Comparison of ENCODE assay signal across 2 cellular contexts in the genomic region with DNA sequence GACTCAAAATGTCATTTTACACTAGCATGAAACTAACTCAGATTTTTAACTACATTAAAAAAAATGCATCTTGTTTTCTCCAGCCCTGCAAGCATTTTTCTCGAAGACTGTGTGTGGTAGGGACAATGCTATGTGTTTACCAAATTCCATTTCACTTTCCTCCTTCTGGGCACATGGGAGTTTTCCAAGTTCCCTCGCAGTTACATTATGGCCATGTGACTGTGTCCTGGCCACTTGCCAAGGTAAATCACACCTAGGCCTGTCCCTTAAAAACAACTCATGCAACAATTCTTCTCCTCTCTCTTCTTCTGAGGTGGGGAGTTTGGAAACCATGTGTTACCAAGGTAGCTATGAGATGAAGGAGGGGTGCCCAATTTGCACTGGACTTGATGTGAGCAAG.
A peak's percentile ranks its signal among the peaks of the same experiment; 100 is the strongest.
TF ChIP-seq lines count a peak whose summit lies in the region.

No MANE protein-coding gene starts in this region.

TF ChIP-seq in HepG2, 621 proteins besides CTCF, POLR2A, EP300 and RAD21 (continued from another document and continues in another):
- TF ChIP-seq, protein P1, sequence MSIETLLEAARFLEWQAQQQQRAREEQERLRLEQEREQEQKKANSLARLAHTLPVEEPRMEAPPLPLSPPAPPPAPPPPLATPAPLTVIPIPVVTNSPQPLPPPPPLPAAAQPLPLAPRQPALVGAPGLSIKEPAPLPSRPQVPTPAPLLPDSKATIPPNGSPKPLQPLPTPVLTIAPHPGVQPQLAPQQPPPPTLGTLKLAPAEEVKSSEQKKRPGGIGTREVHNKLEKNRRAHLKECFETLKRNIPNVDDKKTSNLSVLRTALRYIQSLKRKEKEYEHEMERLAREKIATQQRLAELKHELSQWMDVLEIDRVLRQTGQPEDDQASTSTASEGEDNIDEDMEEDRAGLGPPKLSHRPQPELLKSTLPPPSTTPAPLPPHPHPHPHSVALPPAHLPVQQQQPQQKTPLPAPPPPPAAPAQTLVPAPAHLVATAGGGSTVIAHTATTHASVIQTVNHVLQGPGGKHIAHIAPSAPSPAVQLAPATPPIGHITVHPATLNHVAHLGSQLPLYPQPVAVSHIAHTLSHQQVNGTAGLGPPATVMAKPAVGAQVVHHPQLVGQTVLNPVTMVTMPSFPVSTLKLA (IDR thresholded peaks at IDR 0.05), result peak; percentile 27; the same call in 1 of the 2 replicates
- no peak for TF ChIP-seq ZNF83 (CRISPR knock-in tag; IDR thresholded peaks at IDR 0.05; ENCODE audit: borderline replicate concordance)
- no peak for TF ChIP-seq ZNF616 (CRISPR knock-in tag; IDR thresholded peaks at IDR 0.05; ENCODE audit: low read depth)
- no peak for TF ChIP-seq TSC22D2 (CRISPR knock-in tag; IDR thresholded peaks at IDR 0.05; ENCODE audit: borderline replicate concordance)
- no peak for TF ChIP-seq TCF7L2 (IDR thresholded peaks at IDR 0.05; ENCODE audit: low read depth, low read length)
- TF ChIP-seq ZNF17 (CRISPR knock-in tag; IDR thresholded peaks at IDR 0.05), result no peak
- no peak for TF ChIP-seq SNAI1 (CRISPR knock-in tag; IDR thresholded peaks at IDR 0.05; ENCODE audit: borderline replicate concordance)
- TF ChIP-seq, protein P2, sequence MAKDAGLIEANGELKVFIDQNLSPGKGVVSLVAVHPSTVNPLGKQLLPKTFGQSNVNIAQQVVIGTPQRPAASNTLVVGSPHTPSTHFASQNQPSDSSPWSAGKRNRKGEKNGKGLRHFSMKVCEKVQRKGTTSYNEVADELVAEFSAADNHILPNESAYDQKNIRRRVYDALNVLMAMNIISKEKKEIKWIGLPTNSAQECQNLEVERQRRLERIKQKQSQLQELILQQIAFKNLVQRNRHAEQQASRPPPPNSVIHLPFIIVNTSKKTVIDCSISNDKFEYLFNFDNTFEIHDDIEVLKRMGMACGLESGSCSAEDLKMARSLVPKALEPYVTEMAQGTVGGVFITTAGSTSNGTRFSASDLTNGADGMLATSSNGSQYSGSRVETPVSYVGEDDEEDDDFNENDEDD (CRISPR knock-in tag; IDR thresholded peaks at IDR 0.05; ENCODE audit: borderline replicate concordance), result peak; percentile 45; the same call in 1 of the 2 replicates
- no peak for TF ChIP-seq ZNF775 (CRISPR knock-in tag; IDR thresholded peaks at IDR 0.05; ENCODE audit: borderline replicate concordance)
- TF ChIP-seq KLF6 (CRISPR knock-in tag; IDR thresholded peaks at IDR 0.05), result no peak
- no peak for TF ChIP-seq SAP130 (CRISPR knock-in tag; IDR thresholded peaks at IDR 0.05; ENCODE audit: low read depth)
- TF ChIP-seq, protein P3, sequence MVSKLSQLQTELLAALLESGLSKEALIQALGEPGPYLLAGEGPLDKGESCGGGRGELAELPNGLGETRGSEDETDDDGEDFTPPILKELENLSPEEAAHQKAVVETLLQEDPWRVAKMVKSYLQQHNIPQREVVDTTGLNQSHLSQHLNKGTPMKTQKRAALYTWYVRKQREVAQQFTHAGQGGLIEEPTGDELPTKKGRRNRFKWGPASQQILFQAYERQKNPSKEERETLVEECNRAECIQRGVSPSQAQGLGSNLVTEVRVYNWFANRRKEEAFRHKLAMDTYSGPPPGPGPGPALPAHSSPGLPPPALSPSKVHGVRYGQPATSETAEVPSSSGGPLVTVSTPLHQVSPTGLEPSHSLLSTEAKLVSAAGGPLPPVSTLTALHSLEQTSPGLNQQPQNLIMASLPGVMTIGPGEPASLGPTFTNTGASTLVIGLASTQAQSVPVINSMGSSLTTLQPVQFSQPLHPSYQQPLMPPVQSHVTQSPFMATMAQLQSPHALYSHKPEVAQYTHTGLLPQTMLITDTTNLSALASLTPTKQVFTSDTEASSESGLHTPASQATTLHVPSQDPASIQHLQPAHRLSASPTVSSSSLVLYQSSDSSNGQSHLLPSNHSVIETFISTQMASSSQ (IDR thresholded peaks at IDR 0.05; ENCODE audit: low read depth), result no peak
- TF ChIP-seq, protein P3 (CRISPR knock-in tag; IDR thresholded peaks at IDR 0.05; ENCODE audit: borderline replicate concordance), result no peak
- TF ChIP-seq, protein P4, sequence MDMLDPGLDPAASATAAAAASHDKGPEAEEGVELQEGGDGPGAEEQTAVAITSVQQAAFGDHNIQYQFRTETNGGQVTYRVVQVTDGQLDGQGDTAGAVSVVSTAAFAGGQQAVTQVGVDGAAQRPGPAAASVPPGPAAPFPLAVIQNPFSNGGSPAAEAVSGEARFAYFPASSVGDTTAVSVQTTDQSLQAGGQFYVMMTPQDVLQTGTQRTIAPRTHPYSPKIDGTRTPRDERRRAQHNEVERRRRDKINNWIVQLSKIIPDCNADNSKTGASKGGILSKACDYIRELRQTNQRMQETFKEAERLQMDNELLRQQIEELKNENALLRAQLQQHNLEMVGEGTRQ (IDR thresholded peaks at IDR 0.05; ENCODE audit: low read depth, low read length), result no peak
- TF ChIP-seq, protein P4 (CRISPR knock-in tag; IDR thresholded peaks at IDR 0.05; ENCODE audit: borderline replicate concordance), result peak; percentile 46; the same call in 1 of the 2 replicates

TF ChIP-seq in H1, 55 proteins besides CTCF, POLR2A, EP300 and RAD21 (continued from another document):
- TF ChIP-seq, protein P5, sequence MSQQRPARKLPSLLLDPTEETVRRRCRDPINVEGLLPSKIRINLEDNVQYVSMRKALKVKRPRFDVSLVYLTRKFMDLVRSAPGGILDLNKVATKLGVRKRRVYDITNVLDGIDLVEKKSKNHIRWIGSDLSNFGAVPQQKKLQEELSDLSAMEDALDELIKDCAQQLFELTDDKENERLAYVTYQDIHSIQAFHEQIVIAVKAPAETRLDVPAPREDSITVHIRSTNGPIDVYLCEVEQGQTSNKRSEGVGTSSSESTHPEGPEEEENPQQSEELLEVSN (IDR thresholded peaks at IDR 0.05), result peak; percentile 30; the same call in 1 of the 2 replicates
- TF ChIP-seq, protein P6, sequence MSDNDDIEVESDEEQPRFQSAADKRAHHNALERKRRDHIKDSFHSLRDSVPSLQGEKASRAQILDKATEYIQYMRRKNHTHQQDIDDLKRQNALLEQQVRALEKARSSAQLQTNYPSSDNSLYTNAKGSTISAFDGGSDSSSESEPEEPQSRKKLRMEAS (IDR thresholded peaks at IDR 0.05), result peak; percentile 48; the same call in 1 of the 2 replicates
- TF ChIP-seq, protein P7, sequence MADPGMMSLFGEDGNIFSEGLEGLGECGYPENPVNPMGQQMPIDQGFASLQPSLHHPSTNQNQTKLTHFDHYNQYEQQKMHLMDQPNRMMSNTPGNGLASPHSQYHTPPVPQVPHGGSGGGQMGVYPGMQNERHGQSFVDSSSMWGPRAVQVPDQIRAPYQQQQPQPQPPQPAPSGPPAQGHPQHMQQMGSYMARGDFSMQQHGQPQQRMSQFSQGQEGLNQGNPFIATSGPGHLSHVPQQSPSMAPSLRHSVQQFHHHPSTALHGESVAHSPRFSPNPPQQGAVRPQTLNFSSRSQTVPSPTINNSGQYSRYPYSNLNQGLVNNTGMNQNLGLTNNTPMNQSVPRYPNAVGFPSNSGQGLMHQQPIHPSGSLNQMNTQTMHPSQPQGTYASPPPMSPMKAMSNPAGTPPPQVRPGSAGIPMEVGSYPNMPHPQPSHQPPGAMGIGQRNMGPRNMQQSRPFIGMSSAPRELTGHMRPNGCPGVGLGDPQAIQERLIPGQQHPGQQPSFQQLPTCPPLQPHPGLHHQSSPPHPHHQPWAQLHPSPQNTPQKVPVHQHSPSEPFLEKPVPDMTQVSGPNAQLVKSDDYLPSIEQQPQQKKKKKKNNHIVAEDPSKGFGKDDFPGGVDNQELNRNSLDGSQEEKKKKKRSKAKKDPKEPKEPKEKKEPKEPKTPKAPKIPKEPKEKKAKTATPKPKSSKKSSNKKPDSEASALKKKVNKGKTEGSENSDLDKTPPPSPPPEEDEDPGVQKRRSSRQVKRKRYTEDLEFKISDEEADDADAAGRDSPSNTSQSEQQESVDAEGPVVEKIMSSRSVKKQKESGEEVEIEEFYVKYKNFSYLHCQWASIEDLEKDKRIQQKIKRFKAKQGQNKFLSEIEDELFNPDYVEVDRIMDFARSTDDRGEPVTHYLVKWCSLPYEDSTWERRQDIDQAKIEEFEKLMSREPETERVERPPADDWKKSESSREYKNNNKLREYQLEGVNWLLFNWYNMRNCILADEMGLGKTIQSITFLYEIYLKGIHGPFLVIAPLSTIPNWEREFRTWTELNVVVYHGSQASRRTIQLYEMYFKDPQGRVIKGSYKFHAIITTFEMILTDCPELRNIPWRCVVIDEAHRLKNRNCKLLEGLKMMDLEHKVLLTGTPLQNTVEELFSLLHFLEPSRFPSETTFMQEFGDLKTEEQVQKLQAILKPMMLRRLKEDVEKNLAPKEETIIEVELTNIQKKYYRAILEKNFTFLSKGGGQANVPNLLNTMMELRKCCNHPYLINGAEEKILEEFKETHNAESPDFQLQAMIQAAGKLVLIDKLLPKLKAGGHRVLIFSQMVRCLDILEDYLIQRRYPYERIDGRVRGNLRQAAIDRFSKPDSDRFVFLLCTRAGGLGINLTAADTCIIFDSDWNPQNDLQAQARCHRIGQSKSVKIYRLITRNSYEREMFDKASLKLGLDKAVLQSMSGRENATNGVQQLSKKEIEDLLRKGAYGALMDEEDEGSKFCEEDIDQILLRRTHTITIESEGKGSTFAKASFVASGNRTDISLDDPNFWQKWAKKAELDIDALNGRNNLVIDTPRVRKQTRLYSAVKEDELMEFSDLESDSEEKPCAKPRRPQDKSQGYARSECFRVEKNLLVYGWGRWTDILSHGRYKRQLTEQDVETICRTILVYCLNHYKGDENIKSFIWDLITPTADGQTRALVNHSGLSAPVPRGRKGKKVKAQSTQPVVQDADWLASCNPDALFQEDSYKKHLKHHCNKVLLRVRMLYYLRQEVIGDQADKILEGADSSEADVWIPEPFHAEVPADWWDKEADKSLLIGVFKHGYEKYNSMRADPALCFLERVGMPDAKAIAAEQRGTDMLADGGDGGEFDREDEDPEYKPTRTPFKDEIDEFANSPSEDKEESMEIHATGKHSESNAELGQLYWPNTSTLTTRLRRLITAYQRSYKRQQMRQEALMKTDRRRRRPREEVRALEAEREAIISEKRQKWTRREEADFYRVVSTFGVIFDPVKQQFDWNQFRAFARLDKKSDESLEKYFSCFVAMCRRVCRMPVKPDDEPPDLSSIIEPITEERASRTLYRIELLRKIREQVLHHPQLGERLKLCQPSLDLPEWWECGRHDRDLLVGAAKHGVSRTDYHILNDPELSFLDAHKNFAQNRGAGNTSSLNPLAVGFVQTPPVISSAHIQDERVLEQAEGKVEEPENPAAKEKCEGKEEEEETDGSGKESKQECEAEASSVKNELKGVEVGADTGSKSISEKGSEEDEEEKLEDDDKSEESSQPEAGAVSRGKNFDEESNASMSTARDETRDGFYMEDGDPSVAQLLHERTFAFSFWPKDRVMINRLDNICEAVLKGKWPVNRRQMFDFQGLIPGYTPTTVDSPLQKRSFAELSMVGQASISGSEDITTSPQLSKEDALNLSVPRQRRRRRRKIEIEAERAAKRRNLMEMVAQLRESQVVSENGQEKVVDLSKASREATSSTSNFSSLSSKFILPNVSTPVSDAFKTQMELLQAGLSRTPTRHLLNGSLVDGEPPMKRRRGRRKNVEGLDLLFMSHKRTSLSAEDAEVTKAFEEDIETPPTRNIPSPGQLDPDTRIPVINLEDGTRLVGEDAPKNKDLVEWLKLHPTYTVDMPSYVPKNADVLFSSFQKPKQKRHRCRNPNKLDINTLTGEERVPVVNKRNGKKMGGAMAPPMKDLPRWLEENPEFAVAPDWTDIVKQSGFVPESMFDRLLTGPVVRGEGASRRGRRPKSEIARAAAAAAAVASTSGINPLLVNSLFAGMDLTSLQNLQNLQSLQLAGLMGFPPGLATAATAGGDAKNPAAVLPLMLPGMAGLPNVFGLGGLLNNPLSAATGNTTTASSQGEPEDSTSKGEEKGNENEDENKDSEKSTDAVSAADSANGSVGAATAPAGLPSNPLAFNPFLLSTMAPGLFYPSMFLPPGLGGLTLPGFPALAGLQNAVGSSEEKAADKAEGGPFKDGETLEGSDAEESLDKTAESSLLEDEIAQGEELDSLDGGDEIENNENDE (IDR thresholded peaks at IDR 0.05; ENCODE audit: insufficient replicate concordance, low read length), result no peak
- TF ChIP-seq CREB1 (IDR thresholded peaks at IDR 0.05), result no peak
- no peak for TF ChIP-seq TAF1 (IDR thresholded peaks at IDR 0.05; ENCODE audit: low read depth, low read length)
- TF ChIP-seq ASH2L (IDR thresholded peaks at IDR 0.05; ENCODE audit: low read length), result no peak
- no peak for TF ChIP-seq RFX5 (IDR thresholded peaks at IDR 0.05; ENCODE audit: borderline replicate concordance, low read depth, low read length)
- TF ChIP-seq CEBPB (IDR thresholded peaks at IDR 0.05; ENCODE audit: low read depth, low read length), result no peak
TF ChIP-seq in H1: peak in this region for 2.
